ENCODE assay signal across 9 cellular contexts in the genomic region with DNA sequence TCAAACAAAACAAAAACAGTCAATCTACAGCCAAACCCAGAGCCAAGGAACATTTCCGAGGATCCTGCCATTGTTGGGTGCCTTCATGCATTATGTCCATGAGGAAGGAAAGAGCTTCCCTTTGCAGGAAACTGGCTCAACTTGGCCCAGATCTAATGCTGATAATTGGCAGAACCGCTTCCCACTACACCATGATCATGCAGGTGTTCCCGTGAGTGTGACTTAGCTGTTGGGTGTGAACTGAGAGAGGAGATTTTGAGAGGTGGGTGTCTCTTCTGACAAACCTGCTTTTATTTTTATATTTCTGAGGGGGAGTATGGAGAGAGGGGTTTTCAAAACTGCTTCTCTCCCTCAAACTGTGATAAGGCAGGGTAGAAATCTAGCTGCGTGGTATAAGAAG. TPM values are rescaled to one million over a fixed set of nuclear protein-coding genes. Genes with fewer than 3 reads are reported as not detected.
DNase-seq lines count a peak whose midpoint lies in the region; ATAC-seq, FAIRE-seq and TF ChIP-seq lines count a peak whose summit lies in the region.
"Had no signal": no experiment of that assay in that cellular context is flagged by ENCODE, and none has a peak within 500 bp of the region (broad histone marks: within the 10 kb centered on the region; RNA-seq: fewer than 3 reads in every experiment).

No MANE protein-coding gene starts in this region.

- H3K27me3 ChIP-seq in body of pancreas (no peaks in the 10 kb centered on the region), pancreas (no peaks in the 10 kb centered on the region)

- peak overlapping the region; percentile 27 for H3K27ac Mint-ChIP-seq in stimulated activated naive CD8-positive, alpha-beta T cell treated with anti-CD3 and anti-CD28 coated beads, Interleukin-15, Interleukin-2, amounts not matched to agents 100 ng/mL and 50 ng/mL, for 24 hours

- peaks cover 6 to 15% of the 10 kb centered on the region in 2 donors for H3K36me3 ChIP-seq in body of pancreas (replicated peaks in 1 of 2; ENCODE audit: insufficient read depth in 1 of 2, low read depth in 2 of 2)
- peaks cover 0 to 32% (median 4%) of the 10 kb centered on the region in 3 donors for H3K36me3 ChIP-seq in pancreas

- no peak overlapping the region for H3K4me3 Mint-ChIP-seq in stimulated activated naive CD8-positive, alpha-beta T cell treated with anti-CD3 and anti-CD28 coated beads, Interleukin-15, Interleukin-2, amounts not matched to agents 100 ng/mL and 50 ng/mL, for 24 hours
- H3K4me3 Mint-ChIP-seq: CD4-positive, alpha-beta T cell had no signal

- no peak overlapping the region for H3K4me3 ChIP-seq in body of pancreas
- H3K4me3 ChIP-seq in pancreas, result no peak overlapping the region

- no peak for DNase-seq in stimulated activated naive CD8-positive, alpha-beta T cell treated with anti-CD3 and anti-CD28 coated beads, Interleukin-15, Interleukin-2, amounts not matched to agents 100 U/mL and 50 U/mL, for 24 hours
- no peak for DNase-seq in body of pancreas
- DNase-seq in pancreas, result no peak
- DNase-seq in T-helper 2 cell, result no peak
- DNase-seq: NCI-H446 treated with DMSO at 0.1 percent for 48 hours had no signal

- intact Hi-C loops in body of pancreas (cut with DNase I), result no loop called here
- intact Hi-C loops in pancreas (cut with DNase I), result no loop called here

- TF ChIP-seq CTCF in body of pancreas (IDR thresholded peaks at IDR 0.05) (no peak), pancreas (IDR thresholded peaks at IDR 0.05) (no peak)

- WGBS in body of pancreas, 2 donors, result 65 to 69% methylated on average over 4 of the region's 4 CpGs
- 61 to 66% methylated on average over 4 of the region's 4 CpGs for WGBS in pancreas, 2 donors

- H3K4me1 Mint-ChIP-seq in stimulated activated naive CD8-positive, alpha-beta T cell treated with anti-CD3 and anti-CD28 coated beads, Interleukin-15, Interleukin-2, amounts not matched to agents 100 ng/mL and 50 ng/mL, for 24 hours (ENCODE audit: low read depth), result peaks cover 14% of the 10 kb centered on the region

- peaks cover 16% of the 10 kb centered on the region for H3K4me1 ChIP-seq in body of pancreas
- H3K4me1 ChIP-seq in pancreas, result peaks cover 0 to 5% (median 4%) of the 10 kb centered on the region in 3 donors

- H3K9me3 Mint-ChIP-seq in stimulated activated naive CD8-positive, alpha-beta T cell treated with anti-CD3 and anti-CD28 coated beads, Interleukin-15, Interleukin-2, amounts not matched to agents 100 ng/mL and 50 ng/mL, for 24 hours, result no peaks in the 10 kb centered on the region
- H3K9me3 Mint-ChIP-seq: CD4-positive, alpha-beta T cell had no signal

- H3K27ac ChIP-seq in body of pancreas, result peak overlapping the region; percentile 51 to 69 (median 56)
- peak overlapping the region; percentile 0 to 57 (median 26) for H3K27ac ChIP-seq in pancreas

- no peaks in the 10 kb centered on the region for H3K27me3 Mint-ChIP-seq in stimulated activated naive CD8-positive, alpha-beta T cell treated with anti-CD3 and anti-CD28 coated beads, Interleukin-15, Interleukin-2, amounts not matched to agents 100 ng/mL and 50 ng/mL, for 24 hours
- H3K27me3 Mint-ChIP-seq: CD4-positive, alpha-beta T cell had no signal

- ATAC-seq in stimulated activated naive CD8-positive, alpha-beta T cell treated with anti-CD3 and anti-CD28 coated beads, Interleukin-15, Interleukin-2, amounts not matched to agents 100 U/mL and 50 U/mL, for 24 hours, result no peak
- ATAC-seq in body of pancreas (no peak), pancreas (no peak), GM18517 (IDR thresholded peaks at IDR 0.05; ENCODE audit: unreplicated experiment) (no peak), HG03159 (IDR thresholded peaks at IDR 0.05; ENCODE audit: unreplicated experiment) (no peak)

- no peaks in the 10 kb centered on the region for H3K9me3 ChIP-seq in body of pancreas
- H3K9me3 ChIP-seq in pancreas, result no peaks in the 10 kb centered on the region

- TF ChIP-seq POLR2A in body of pancreas (IDR thresholded peaks at IDR 0.05), result no peak

- peaks cover 57% of the 10 kb centered on the region for H3K36me3 Mint-ChIP-seq in stimulated activated naive CD8-positive, alpha-beta T cell treated with anti-CD3 and anti-CD28 coated beads, Interleukin-15, Interleukin-2, amounts not matched to agents 100 ng/mL and 50 ng/mL, for 24 hours (ENCODE audit: low read depth)

- no peak for FAIRE-seq in pancreas (lab: Jason Lieb, UNC)

RNA-seq across cellular contexts. Expression of a gene that starts 14.6 kb away (rescaled TPM):
- total RNA-seq in body of pancreas, result not detected
- total RNA-seq in pancreas, result 1 to 10 TPM in 3 of 6 donors, under 1 TPM in 3; 0.39 to 7.5 (median 1.0) TPM
- 10 to 100 TPM; 14.7 to 17.8 TPM for polyA plus RNA-seq in pancreas

RNA-seq across cellular contexts. Expression of a gene that starts 20.1 kb away (rescaled TPM):
- 10 to 100 TPM; 20.4 to 24.6 TPM for total RNA-seq in body of pancreas
- total RNA-seq in pancreas, result 10 to 100 TPM; 13.6 to 33.1 (median 21.4) TPM
- polyA plus RNA-seq in pancreas, result 10 to 100 TPM; 24.5 to 41.0 TPM

RNA-seq across cellular contexts. Expression of a gene that starts 26.8 kb away (rescaled TPM):
- total RNA-seq in body of pancreas, result 100 to 1,000 TPM in 1 of 2 donors, 10 to 100 TPM in 1; 25.4 to 121 TPM
- total RNA-seq in pancreas, result 10 to 100 TPM; 16.4 to 40.7 (median 23.3) TPM
- polyA plus RNA-seq in pancreas, result 100 to 1,000 TPM in 1 of 2 donors, 10 to 100 TPM in 1; 78.5 to 106 TPM

RNA-seq across cellular contexts. Expression of a gene that starts 27.0 kb away (rescaled TPM):
- 1 to 10 TPM; 1.8 to 5.3 TPM for total RNA-seq in body of pancreas
- under 1 TPM; 0.31 to 0.88 (median 0.63) TPM for total RNA-seq in pancreas
- polyA plus RNA-seq in pancreas, result 1 to 10 TPM; 1.9 to 2.0 TPM

RNA-seq across cellular contexts. Expression of a gene that starts 43.0 kb away (rescaled TPM):
- 10 to 100 TPM in 1 of 2 donors, 1 to 10 TPM in 1; 7.3 to 24.1 TPM for total RNA-seq in body of pancreas
- total RNA-seq in pancreas, result 10 to 100 TPM in 3 of 6 donors, 1 to 10 TPM in 3; 5.7 to 49.7 (median 15.6) TPM
- 10 to 100 TPM; 31.7 to 39.0 TPM for polyA plus RNA-seq in pancreas
